10 cellular contexts compared by ENCODE assay signal in the genomic region with DNA sequence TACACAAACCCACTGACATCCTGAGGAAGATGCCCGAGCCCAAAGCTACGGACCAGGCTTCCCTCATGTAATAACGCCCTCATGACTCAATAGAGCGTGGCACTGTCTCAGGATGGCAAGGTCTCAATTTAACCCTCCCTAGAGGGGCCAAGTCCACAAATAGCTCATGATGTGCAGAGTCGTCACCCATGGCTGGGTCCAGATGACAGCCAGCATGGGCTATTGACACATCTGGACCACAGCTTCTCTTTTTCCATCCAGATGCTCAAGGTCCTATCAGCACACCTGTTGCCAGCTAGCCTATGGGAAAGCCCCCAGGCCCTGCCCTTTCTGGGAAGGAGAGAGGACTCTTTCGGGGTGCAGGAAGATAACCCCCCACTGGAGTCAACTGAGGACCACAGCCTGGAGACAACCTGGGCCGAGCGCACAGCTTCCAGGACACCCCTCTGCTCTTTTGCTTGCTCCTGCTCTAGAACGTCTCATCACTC.
A peak's percentile ranks its signal among the peaks of the same experiment; 100 is the strongest.
DNase-seq lines count a peak whose midpoint lies in the region; ATAC-seq and TF ChIP-seq lines count a peak whose summit lies in the region.
"Had no signal": no experiment of that assay in that cellular context is flagged by ENCODE, and none has a peak within 500 bp of the region (broad histone marks: within the 10 kb centered on the region; RNA-seq: fewer than 3 reads in every experiment).

No MANE protein-coding gene starts in this region.

- no peaks in the 10 kb centered on the region for H3K27me3 ChIP-seq in DOHH2 (ENCODE audit: control insufficient read depth, low read length)

- H3K9me2 ChIP-seq in DOHH2 (replicated peaks; ENCODE audit: control insufficient read depth, low read length), result no peaks in the 10 kb centered on the region

- no peaks in the 10 kb centered on the region for H3K27me3 Mint-ChIP-seq in dendritic cell treated with granulocyte-macrophage colony-stimulating factor and Interleukin-4, amounts not matched to agents 40 ng/mL and 50 ng/mL, for 4 days

- peaks cover 60% of the 10 kb centered on the region for H3K36me3 ChIP-seq in DOHH2 (ENCODE audit: control insufficient read depth, low read length)

- peaks cover 56% of the 10 kb centered on the region for H3K36me3 Mint-ChIP-seq in dendritic cell treated with granulocyte-macrophage colony-stimulating factor and Interleukin-4, amounts not matched to agents 40 ng/mL and 50 ng/mL, for 4 days (ENCODE audit: low read depth)

- ATAC-seq in GM19395 (IDR thresholded peaks at IDR 0.05; ENCODE audit: unreplicated experiment) (peak; percentile 48), HG03457 (IDR thresholded peaks at IDR 0.05; ENCODE audit: unreplicated experiment) (peak; percentile 31)
- ATAC-seq: HCT116 had no signal

- TF ChIP-seq CTCF in DOHH2 (IDR thresholded peaks at IDR 0.05; ENCODE audit: low read depth, low read length, poor library complexity, severe bottlenecking), result no peak

- H3K4me3 ChIP-seq in DOHH2 (ENCODE audit: low read length), result peak overlapping the region; percentile 95

- H3F3A ChIP-seq in DOHH2 (ENCODE audit: control insufficient read depth, insufficient read depth), result peaks cover 72% of the 10 kb centered on the region

- H3K27ac ChIP-seq in DOHH2 (ENCODE audit: low read depth, low read length), result peak overlapping the region; percentile 99
- H3K27ac ChIP-seq: parathyroid adenoma had no signal

- DNase-seq in GOT3 (lab: John Stamatoyannopoulos, UW) (no peak), cerebellar nuclear complex (lab: John Stamatoyannopoulos, UW) (no peak), DMS153 (lab: John Stamatoyannopoulos, UW) (no peak), NCI-H1417 treated with DMSO at 0.1 percent for 48 hours (lab: John Stamatoyannopoulos, UW) (no peak)

- H3K79me2 ChIP-seq in DOHH2 (ENCODE audit: control insufficient read depth, low read length), result peaks cover 90% of the 10 kb centered on the region
- H3K79me2 ChIP-seq: parathyroid adenoma had no signal

- intact Hi-C loops in dendritic cell treated with granulocyte-macrophage colony-stimulating factor and Interleukin-4, amounts not matched to agents 40 ng/mL and 50 ng/mL, for 4 days (cut with micrococcal nuclease), result loop anchor here (5.0 kb wide), 1 partner anchor 37 kb away; no protein-coding TSS in a partner anchor

- H3K4me3 Mint-ChIP-seq in dendritic cell treated with granulocyte-macrophage colony-stimulating factor and Interleukin-4, amounts not matched to agents 40 ng/mL and 50 ng/mL, for 4 days, result peak overlapping the region; percentile 95

- no peaks in the 10 kb centered on the region for H4K20me1 ChIP-seq in DOHH2 (ENCODE audit: control insufficient read depth, insufficient read depth, low read depth, low read length)

- H3K4me2 ChIP-seq in DOHH2 (ENCODE audit: low read length), result peak overlapping the region; percentile 94

- H3K4me1 Mint-ChIP-seq in dendritic cell treated with granulocyte-macrophage colony-stimulating factor and Interleukin-4, amounts not matched to agents 40 ng/mL and 50 ng/mL, for 4 days (ENCODE audit: low read depth), result peaks cover 91% of the 10 kb centered on the region

- peak overlapping the region; percentile 67 for H3K27ac Mint-ChIP-seq in dendritic cell treated with granulocyte-macrophage colony-stimulating factor and Interleukin-4, amounts not matched to agents 40 ng/mL and 50 ng/mL, for 4 days

- H3K9me3 ChIP-seq in DOHH2 (ENCODE audit: control insufficient read depth, insufficient read depth, low read length), result no peaks in the 10 kb centered on the region

- H3K9me3 Mint-ChIP-seq in dendritic cell treated with granulocyte-macrophage colony-stimulating factor and Interleukin-4, amounts not matched to agents 40 ng/mL and 50 ng/mL, for 4 days, result no peaks in the 10 kb centered on the region

- H3K4me1 ChIP-seq in DOHH2 (ENCODE audit: control insufficient read depth, low read length), result peaks cover 84% of the 10 kb centered on the region
- H3K4me1 ChIP-seq: parathyroid adenoma had no signal
